In genomic region chr4:185142911-185143595, GRCh38 we compare ENCODE assay signal across 9 cellular contexts. TPM values are rescaled to one million over a fixed set of nuclear protein-coding genes. Genes with fewer than 3 reads are reported as not detected.
A peak's percentile ranks its signal among the peaks of the same experiment; 100 is the strongest.
DNase-seq lines count a peak whose midpoint lies in the region; ATAC-seq and TF ChIP-seq lines count a peak whose summit lies in the region.
"Had no signal": no experiment of that assay in that cellular context is flagged by ENCODE, and none has a peak within 500 bp of the region (broad histone marks: within the 10 kb centered on the region; RNA-seq: fewer than 3 reads in every experiment).

Gene SLC25A4 (plus strand): TSS chr4:185143266. CDS start chr4:185143373, 107 bp downstream.

- WGBS in spleen, 5 donors, result 0 to 1% (median 0%) methylated on average over 8 to 87 of the region's 87 CpGs

- peaks cover 30% of the 10 kb centered on the region for H3K36me3 ChIP-seq in WERI-Rb-1
- H3K36me3 ChIP-seq in breast epithelium, result no peaks in the 10 kb centered on the region
- H3K36me3 ChIP-seq in spleen, result peaks cover 0 to 10% (median 0%) of the 10 kb centered on the region in 6 donors

- peaks cover 0 to 5% of the 10 kb centered on the region in 2 donors for H3K4me1 ChIP-seq in breast epithelium
- peaks cover 6 to 36% (median 25%) of the 10 kb centered on the region in 6 donors for H3K4me1 ChIP-seq in spleen

- TF ChIP-seq POLR2A in breast epithelium (IDR thresholded peaks at IDR 0.05), result no peak
- peak in 2 of 3 donors; percentile 61 to 86 for TF ChIP-seq POLR2A in spleen (IDR thresholded peaks at IDR 0.05)

- TF ChIP-seq CTCF in WERI-Rb-1 (IDR thresholded peaks at IDR 0.05; ENCODE audit: low read depth, low read length) (peak; percentile 64), breast epithelium (IDR thresholded peaks at IDR 0.05) (peak in 2 of 3 donors; percentile 31 to 76), spleen (IDR thresholded peaks at IDR 0.05 in 8 of 11, conservative IDR thresholded peaks at IDR 0.05 in 3 of 11) (peak; percentile 22 to 74 (median 54))

- no peaks in the 10 kb centered on the region for H3K27me3 ChIP-seq in WERI-Rb-1 (ENCODE audit: insufficient read depth, low read depth, severe bottlenecking)
- no peaks in the 10 kb centered on the region for H3K27me3 ChIP-seq in breast epithelium
- H3K27me3 ChIP-seq in spleen (replicated peaks in 1 of 7), result peaks cover 0 to 27% (median 0%) of the 10 kb centered on the region in 7 donors

- peak; percentile 91 for ATAC-seq in HG02870 (IDR thresholded peaks at IDR 0.05; ENCODE audit: unreplicated experiment)

- intact Hi-C loops in breast epithelium (cut with DNase I; ENCODE audit: low total_unique reads) (loop anchor here (5.0 kb wide), 1 partner anchor 39 kb away; no protein-coding TSS in a partner anchor), spleen (cut with DNase I; ENCODE audit: low total_unique reads) (no loop called here)

- H3K27ac ChIP-seq in WERI-Rb-1 (peak within 1 kb of the TSS; percentile 70), breast epithelium (peak within 1 kb of the TSS; percentile 76 to 89), spleen (peak within 1 kb of the TSS; percentile 30 to 87 (median 75))

- DNase-seq in NCI-H2029 (lab: John Stamatoyannopoulos, UW) (peak; percentile 67), NCI-H2029 treated with DMSO at 0.1 percent for 48 hours (lab: John Stamatoyannopoulos, UW) (no peak), NCI-H1694 treated with DMSO at 0.1 percent for 48 hours (lab: John Stamatoyannopoulos, UW) (peak; percentile 49), WERI-Rb-1 (peak; percentile 94), breast epithelium (ENCODE audit: low spot score in 2 of 2) (peak; percentile 72 to 81), iPS-NIHi7 (ENCODE audit: extremely low spot score) (peak; percentile 96), spleen (peak; percentile 95)
- DNase-seq: DND-41 had no signal

- H3K9me3 ChIP-seq in WERI-Rb-1 (ENCODE audit: severe bottlenecking) (no peaks in the 10 kb centered on the region), breast epithelium (no peaks in the 10 kb centered on the region), spleen (no peaks in the 10 kb centered on the region)

- H3K4me3 ChIP-seq in WERI-Rb-1 (ENCODE audit: low read depth, low read length), result peak within 1 kb of the TSS; percentile 72
- peak within 1 kb of the TSS; percentile 59 to 91 (median 76) for H3K4me3 ChIP-seq in breast epithelium
- H3K4me3 ChIP-seq in spleen, result peak within 1 kb of the TSS; percentile 53 to 87 (median 64)

RNA-seq across cellular contexts. Expression of gene SLC25A4, which starts in this region (rescaled TPM):
- 10 to 100 TPM; 15.2 to 21.4 (median 19.3) TPM for total RNA-seq in breast epithelium
- 10 to 100 TPM in 6 of 7 donors, 1 to 10 TPM in 1; 8.5 to 17.2 (median 12.7) TPM for total RNA-seq in spleen
- polyA plus RNA-seq in spleen, result 10 to 100 TPM in 1 of 3 donors, 1 to 10 TPM in 2; 6.2 to 11.5 (median 7.9) TPM
